1 cellular context compared by ENCODE assay signal in the genomic region with DNA sequence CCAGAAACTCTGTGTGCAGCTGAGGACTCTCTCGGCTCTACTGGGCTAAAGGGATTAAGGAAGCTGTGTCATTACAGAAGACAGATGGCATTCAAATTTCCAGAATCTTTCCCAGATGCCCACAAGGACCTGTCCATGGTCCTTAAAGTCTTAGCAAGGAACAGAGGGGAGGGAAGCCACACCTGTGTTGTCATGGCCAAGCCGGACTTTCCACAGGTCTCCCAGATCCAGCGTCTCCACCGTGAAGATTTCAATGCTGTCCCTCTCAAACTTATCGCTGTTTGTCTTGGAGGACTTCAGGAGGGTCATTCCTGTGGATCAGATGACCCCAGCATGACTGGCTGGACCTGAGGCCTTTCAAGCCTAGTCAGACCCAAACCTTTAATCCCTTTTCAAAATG.
TF ChIP-seq lines count a peak whose summit lies in the region.

No MANE protein-coding gene starts in this region.

TF ChIP-seq in WTC11, 78 proteins besides CTCF, POLR2A, EP300 and RAD21 (continued from another document):
- TF ChIP-seq, protein P1, sequence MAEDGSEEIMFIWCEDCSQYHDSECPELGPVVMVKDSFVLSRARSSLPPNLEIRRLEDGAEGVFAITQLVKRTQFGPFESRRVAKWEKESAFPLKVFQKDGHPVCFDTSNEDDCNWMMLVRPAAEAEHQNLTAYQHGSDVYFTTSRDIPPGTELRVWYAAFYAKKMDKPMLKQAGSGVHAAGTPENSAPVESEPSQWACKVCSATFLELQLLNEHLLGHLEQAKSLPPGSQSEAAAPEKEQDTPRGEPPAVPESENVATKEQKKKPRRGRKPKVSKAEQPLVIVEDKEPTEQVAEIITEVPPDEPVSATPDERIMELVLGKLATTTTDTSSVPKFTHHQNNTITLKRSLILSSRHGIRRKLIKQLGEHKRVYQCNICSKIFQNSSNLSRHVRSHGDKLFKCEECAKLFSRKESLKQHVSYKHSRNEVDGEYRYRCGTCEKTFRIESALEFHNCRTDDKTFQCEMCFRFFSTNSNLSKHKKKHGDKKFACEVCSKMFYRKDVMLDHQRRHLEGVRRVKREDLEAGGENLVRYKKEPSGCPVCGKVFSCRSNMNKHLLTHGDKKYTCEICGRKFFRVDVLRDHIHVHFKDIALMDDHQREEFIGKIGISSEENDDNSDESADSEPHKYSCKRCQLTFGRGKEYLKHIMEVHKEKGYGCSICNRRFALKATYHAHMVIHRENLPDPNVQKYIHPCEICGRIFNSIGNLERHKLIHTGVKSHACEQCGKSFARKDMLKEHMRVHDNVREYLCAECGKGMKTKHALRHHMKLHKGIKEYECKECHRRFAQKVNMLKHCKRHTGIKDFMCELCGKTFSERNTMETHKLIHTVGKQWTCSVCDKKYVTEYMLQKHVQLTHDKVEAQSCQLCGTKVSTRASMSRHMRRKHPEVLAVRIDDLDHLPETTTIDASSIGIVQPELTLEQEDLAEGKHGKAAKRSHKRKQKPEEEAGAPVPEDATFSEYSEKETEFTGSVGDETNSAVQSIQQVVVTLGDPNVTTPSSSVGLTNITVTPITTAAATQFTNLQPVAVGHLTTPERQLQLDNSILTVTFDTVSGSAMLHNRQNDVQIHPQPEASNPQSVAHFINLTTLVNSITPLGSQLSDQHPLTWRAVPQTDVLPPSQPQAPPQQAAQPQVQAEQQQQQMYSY (CRISPR knock-in tag; IDR thresholded peaks at IDR 0.05): no peak
- TF ChIP-seq ZNF423 (CRISPR knock-in tag; IDR thresholded peaks at IDR 0.05): no peak
